In the genomic region with DNA sequence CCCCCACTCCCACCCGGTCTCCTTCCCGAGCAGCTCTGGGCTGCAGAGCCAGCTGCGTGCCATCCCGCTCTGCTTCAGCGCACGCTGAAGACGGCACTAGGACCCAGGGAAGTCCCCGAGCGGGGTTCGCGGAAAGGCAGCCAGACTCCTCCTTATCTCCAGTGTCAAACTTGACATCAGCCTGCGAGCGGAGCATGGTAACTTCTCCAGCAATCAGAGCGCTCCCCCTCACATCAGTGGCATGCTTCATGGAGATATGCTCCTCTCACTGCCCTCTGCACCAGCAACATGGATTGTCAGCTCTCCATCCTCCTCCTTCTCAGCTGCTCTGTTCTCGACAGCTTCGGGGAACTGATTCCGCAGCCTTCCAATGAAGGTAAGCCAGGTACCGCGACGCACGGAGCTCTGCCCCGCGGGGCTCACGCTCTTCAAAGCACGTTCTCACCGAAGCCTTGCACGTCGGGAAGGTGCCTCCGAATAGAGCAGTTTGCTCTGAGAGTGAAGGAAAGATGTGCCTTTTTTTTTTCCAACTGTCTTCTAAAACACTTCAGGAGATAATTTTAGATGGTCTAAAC, we compare ENCODE assay signal across 7 cellular contexts. TPM values are rescaled to one million over a fixed set of nuclear protein-coding genes. Genes with fewer than 3 reads are reported as not detected.
DNase-seq lines count a peak whose midpoint lies in the region; ATAC-seq and TF ChIP-seq lines count a peak whose summit lies in the region.

Gene EPHA3, plus strand, starts transcription at position 161 of the 575 bp plus-strand sequence. Its CDS starts 128 bp downstream, at position 289.

- no peak within 1 kb of the TSS for H3K27ac ChIP-seq in mesenchymal stem cell (ENCODE audit: low read length, poor library complexity, severe bottlenecking)

- H3K23ac ChIP-seq in mesenchymal stem cell (ENCODE audit: low read length in 2 of 2): peak within 1 kb of the TSS in 1 of 2 experiments; percentile 1

- H3K27ac Mint-ChIP-seq in activated CD4-positive, alpha-beta memory T cell treated with anti-CD3 and anti-CD28 coated beads, Interleukin-2, amount 10 ng/mL, durations not matched to agents 7 days and 5 days: no peak within 1 kb of the TSS
- no peak within 1 kb of the TSS for H3K27ac Mint-ChIP-seq in stimulated activated memory B cell treated with anti-CD40 and anti-IgM and Interleukin-4, amounts not matched to agents 10 μg/mL and 1 μg/mL and 100 μg/mL, for 72 hours

- no peak within 1 kb of the TSS for H4K8ac ChIP-seq in mesenchymal stem cell (ENCODE audit: low read length)

- H3K9ac ChIP-seq in mesenchymal stem cell (ENCODE audit: low read length): peak within 1 kb of the TSS; percentile 36

- no peak within 1 kb of the TSS for H4K91ac ChIP-seq in mesenchymal stem cell (ENCODE audit: low read length)

- H2BK5ac ChIP-seq in mesenchymal stem cell (ENCODE audit: low read depth, low read length, poor library complexity, severe bottlenecking): no peak within 1 kb of the TSS

- no peak for TF ChIP-seq POLR2A in GM18505 (IDR thresholded peaks at IDR 0.05; ENCODE audit: borderline replicate concordance, extremely low read depth, insufficient read depth, insufficient read length)

- no peak within 1 kb of the TSS for H2BK120ac ChIP-seq in mesenchymal stem cell (ENCODE audit: low read depth, low read length)

- ATAC-seq in GM18505 (IDR thresholded peaks at IDR 0.05; ENCODE audit: unreplicated experiment): peak; percentile 97
- ATAC-seq in HG02678 (IDR thresholded peaks at IDR 0.05; ENCODE audit: unreplicated experiment): peak; percentile 97
- ATAC-seq in stimulated activated memory B cell treated with anti-CD40 and anti-IgM and Interleukin-4, amounts not matched to agents 10 μg/mL and 1 μg/mL and 100 μg/mL, for 72 hours: peak; percentile 94

- H3K36me3 ChIP-seq in mesenchymal stem cell (ENCODE audit: control insufficient read depth in 1 of 2, insufficient read depth in 2 of 2, low read depth in 1 of 2, low read length in 2 of 2): no peaks in the 10 kb centered on the region

- no peaks in the 10 kb centered on the region for H3K9me3 Mint-ChIP-seq in activated CD4-positive, alpha-beta memory T cell treated with anti-CD3 and anti-CD28 coated beads, Interleukin-2, amount 10 ng/mL, durations not matched to agents 7 days and 5 days
- no peaks in the 10 kb centered on the region for H3K9me3 Mint-ChIP-seq in stimulated activated memory B cell treated with anti-CD40 and anti-IgM and Interleukin-4, amounts not matched to agents 10 μg/mL and 1 μg/mL and 100 μg/mL, for 72 hours

- H3K4me1 ChIP-seq in mesenchymal stem cell (ENCODE audit: control insufficient read depth, insufficient read depth, low read depth, low read length): peaks cover 4% of the 10 kb centered on the region

- no peaks in the 10 kb centered on the region for H3K9me3 ChIP-seq in mesenchymal stem cell (ENCODE audit: control insufficient read depth, low read length)

- POLR2A ChIA-PET in activated CD4-positive, alpha-beta memory T cell treated with anti-CD3 and anti-CD28 coated beads, Interleukin-2, amount 10 ng/mL, durations not matched to agents 7 days and 5 days (lab: Charles Lee): no interaction called here

- peak within 1 kb of the TSS; percentile 98 for H3K4me2 ChIP-seq in mesenchymal stem cell (ENCODE audit: low read length, poor library complexity, severe bottlenecking)

- peak within 1 kb of the TSS; percentile 53 to 81 for H3K4me3 ChIP-seq in mesenchymal stem cell (ENCODE audit: insufficient read depth in 1 of 2, low read depth in 1 of 2, low read length in 2 of 2)

- peak within 1 kb of the TSS in 1 of 2 experiments; percentile 59 for H3K18ac ChIP-seq in mesenchymal stem cell (ENCODE audit: low read depth in 1 of 2, low read length in 2 of 2)

- H2AFZ ChIP-seq in mesenchymal stem cell (ENCODE audit: low read depth, low read length): peak within 1 kb of the TSS; percentile 83

- H3K27me3 ChIP-seq in mesenchymal stem cell (ENCODE audit: control insufficient read depth in 1 of 2, insufficient read depth in 1 of 2, low read length in 2 of 2): peaks cover 0 to 55% of the 10 kb centered on the region in 2 experiments

- H3K36me3 Mint-ChIP-seq in activated CD4-positive, alpha-beta memory T cell treated with anti-CD3 and anti-CD28 coated beads, Interleukin-2, amount 10 ng/mL, durations not matched to agents 7 days and 5 days (ENCODE audit: low read depth): no peaks in the 10 kb centered on the region
- H3K36me3 Mint-ChIP-seq in stimulated activated memory B cell treated with anti-CD40 and anti-IgM and Interleukin-4, amounts not matched to agents 10 μg/mL and 1 μg/mL and 100 μg/mL, for 72 hours: no peaks in the 10 kb centered on the region

- DNase-seq in NCI-H1417 (lab: John Stamatoyannopoulos, UW): peak in 2 of 3 experiments; percentile 99
- peak; percentile 40 for DNase-seq in activated CD4-positive, alpha-beta memory T cell treated with anti-CD3 and anti-CD28 coated beads, Interleukin-2, amount 10 ng/mL, durations not matched to agents 7 days and 5 days
- DNase-seq in epidermal melanocyte (ENCODE audit: insufficient read length, low spot score): peak; percentile 47
- DNase-seq in mesenchymal stem cell: peak; percentile 63

- peak within 1 kb of the TSS in 1 of 2 experiments; percentile 53 for H3K14ac ChIP-seq in mesenchymal stem cell (ENCODE audit: low read length in 2 of 2)

- H2BK12ac ChIP-seq in mesenchymal stem cell (ENCODE audit: low read length in 2 of 2): no peak within 1 kb of the TSS

- no peak within 1 kb of the TSS for H2AK5ac ChIP-seq in mesenchymal stem cell (ENCODE audit: low read length, severe bottlenecking)

- H3K4me1 Mint-ChIP-seq in activated CD4-positive, alpha-beta memory T cell treated with anti-CD3 and anti-CD28 coated beads, Interleukin-2, amount 10 ng/mL, durations not matched to agents 7 days and 5 days: peaks cover 12% of the 10 kb centered on the region
- H3K4me1 Mint-ChIP-seq in stimulated activated memory B cell treated with anti-CD40 and anti-IgM and Interleukin-4, amounts not matched to agents 10 μg/mL and 1 μg/mL and 100 μg/mL, for 72 hours: peaks cover 14% of the 10 kb centered on the region

- no peaks in the 10 kb centered on the region for H3K79me1 ChIP-seq in mesenchymal stem cell (replicated peaks; ENCODE audit: low read length, poor library complexity, severe bottlenecking)

- H3K27me3 Mint-ChIP-seq in activated CD4-positive, alpha-beta memory T cell treated with anti-CD3 and anti-CD28 coated beads, Interleukin-2, amount 10 ng/mL, durations not matched to agents 7 days and 5 days: peaks cover 18% of the 10 kb centered on the region
- H3K27me3 Mint-ChIP-seq in stimulated activated memory B cell treated with anti-CD40 and anti-IgM and Interleukin-4, amounts not matched to agents 10 μg/mL and 1 μg/mL and 100 μg/mL, for 72 hours: no peaks in the 10 kb centered on the region

- no peak within 1 kb of the TSS for H2BK15ac ChIP-seq in mesenchymal stem cell (ENCODE audit: low read depth, poor library complexity, severe bottlenecking)

- CTCF ChIA-PET in activated CD4-positive, alpha-beta memory T cell treated with anti-CD3 and anti-CD28 coated beads, Interleukin-2, amount 10 ng/mL, durations not matched to agents 7 days and 5 days (lab: Charles Lee): no interaction called here

- H3K4me3 Mint-ChIP-seq in activated CD4-positive, alpha-beta memory T cell treated with anti-CD3 and anti-CD28 coated beads, Interleukin-2, amount 10 ng/mL, durations not matched to agents 7 days and 5 days: peak within 1 kb of the TSS; percentile 58
- H3K4me3 Mint-ChIP-seq in stimulated activated memory B cell treated with anti-CD40 and anti-IgM and Interleukin-4, amounts not matched to agents 10 μg/mL and 1 μg/mL and 100 μg/mL, for 72 hours: peak within 1 kb of the TSS; percentile 75

- WGBS in mesenchymal stem cell: 1% methylated on average over 29 of the region's 29 CpGs

- H3K4ac ChIP-seq in mesenchymal stem cell (ENCODE audit: low read depth in 1 of 2, low read length in 2 of 2): no peak within 1 kb of the TSS

RNA-seq across cellular contexts. Expression of gene EPHA3, which starts in this region (rescaled TPM):
- under 1 TPM in 1 of 2 experiments, not detected in 1; 0.05 TPM for total RNA-seq in activated CD4-positive, alpha-beta memory T cell treated with anti-CD3 and anti-CD28 coated beads, Interleukin-2, amount 10 ng/mL, durations not matched to agents 7 days and 5 days
- 0.08 TPM for polyA plus RNA-seq in mesenchymal stem cell (2013, experiment 1 of 2)
- 0.08 TPM for polyA plus RNA-seq in mesenchymal stem cell (2013, experiment 2 of 2)

Comparison
In these comparisons a context has a peak if more than half of its experiments do, and no peak if none do; other contexts are left out.
1. Peak in DNase-seq in activated CD4-positive, alpha-beta memory T cell treated with anti-CD3 and anti-CD28 coated beads, Interleukin-2, amount 10 ng/mL, durations not matched to agents 7 days and 5 days; RNA of the gene not detected or under 1 TPM.
2. DNase-seq: peak in every context shown above with its lines; median percentile 99 in NCI-H1417; 63 in mesenchymal stem cell; 47 in epidermal melanocyte; 40 in activated CD4-positive, alpha-beta memory T cell treated with anti-CD3 and anti-CD28 coated beads, Interleukin-2, amount 10 ng/mL, durations not matched to agents 7 days and 5 days.